25 cellular contexts compared by ENCODE assay signal in genomic region chr3:87209115-87209514, GRCh38. TPM values are rescaled to one million over a fixed set of nuclear protein-coding genes. Genes with fewer than 3 reads are reported as not detected.
DNase-seq lines count a peak whose midpoint lies in the region; ATAC-seq, FAIRE-seq and TF ChIP-seq lines count a peak whose summit lies in the region.
"Had no signal": no experiment of that assay in that cellular context is flagged by ENCODE, and none has a peak within 500 bp of the region (broad histone marks: within the 10 kb centered on the region; RNA-seq: fewer than 3 reads in every experiment).

No MANE protein-coding gene starts in this region.

- POLR2A ChIA-PET in HEK293 (lab: Yijun Ruan, JAX) (no interaction called here), K562 (lab: Yijun Ruan, JAX) (no interaction called here)

- TF ChIP-seq EP300 in K562 (IDR thresholded peaks at IDR 0.05; ENCODE audit: low read length), result no peak

- no peak overlapping the region for H3K4me3 ChIP-seq in HEK293 (ENCODE audit: low read depth, low read length)
- no peak overlapping the region for H3K4me3 ChIP-seq in K562
- H3K4me3 ChIP-seq: Peyer's patch had no signal

- H4K20me1 ChIP-seq in K562 (replicated peaks; ENCODE audit: control insufficient read depth, insufficient read depth, low read length), result no peaks in the 10 kb centered on the region

- WGBS in K562 (ENCODE audit: insufficient coverage, low coverage, missing lambda C conversion rate), result 0% methylated on average over 2 of the region's 2 CpGs

- no peaks in the 10 kb centered on the region for H3K27me3 ChIP-seq in K562 (ENCODE audit: control insufficient read depth in 2 of 2, insufficient read depth in 2 of 2, low read length in 2 of 2)
- H3K27me3 ChIP-seq: Peyer's patch had no signal

- no peaks in the 10 kb centered on the region for H3K4me1 ChIP-seq in HEK293 (ENCODE audit: control insufficient read depth, insufficient read depth, low read length)
- H3K4me1 ChIP-seq in K562 (replicated peaks in 1 of 2; ENCODE audit: control insufficient read depth in 2 of 2, insufficient read depth in 2 of 2, low read length in 2 of 2), result no peaks in the 10 kb centered on the region; a peak in 1 of 5 replicates

- H3K36me3 ChIP-seq in HEK293 (ENCODE audit: control insufficient read depth in 2 of 2, insufficient read depth in 1 of 2, low read length in 2 of 2) (no peaks in the 10 kb centered on the region), K562 (ENCODE audit: control insufficient read depth, insufficient read depth, low read length) (no peaks in the 10 kb centered on the region)
- H3K36me3 ChIP-seq: Peyer's patch had no signal

- in situ Hi-C loops in K562 (cut with MboI), result no loop called here

- no peaks in the 10 kb centered on the region for H3K79me2 ChIP-seq in K562 (ENCODE audit: control insufficient read depth, insufficient read depth, low read length)

- TF ChIP-seq RAD21 in K562 (CRISPR knock-in tag; conservative IDR thresholded peaks at IDR 0.05 in 1 of 2, IDR thresholded peaks at IDR 0.05 in 1 of 2), result no peak

- intact Hi-C loops in K562 (cut with micrococcal nuclease), result no loop called here

- TF ChIP-seq CTCF in HEK293 (tag by site-specific recombination; IDR thresholded peaks at IDR 0.05) (no peak), K562 (IDR thresholded peaks at IDR 0.05 in 2 of 3, conservative IDR thresholded peaks at IDR 0.05 in 1 of 3; ENCODE audit: insufficient read depth in 2 of 3, low read depth in 1 of 3, low read length in 3 of 3) (no peak)

- no peak for ATAC-seq in K562
- no peak for ATAC-seq in GM21737 (IDR thresholded peaks at IDR 0.05; ENCODE audit: unreplicated experiment)

- DNase-seq in NCI-H748 (lab: John Stamatoyannopoulos, UW; ENCODE audit: unreplicated experiment) (peak; percentile 1), NCI-H748 treated with DMSO at 0.1 percent for 48 hours (lab: John Stamatoyannopoulos, UW) (no peak), RPMI8226 (peak; percentile 21), K562 (ENCODE audit: extremely low read depth in 1 of 4, low spot score in 3 of 4) (peak in 1 of 4 experiments; percentile 38), islet precursor cell (no peak), glomerular visceral epithelial cell (ENCODE audit: extremely low spot score) (no peak)
- DNase-seq: CD8-positive, alpha-beta memory T cell; DMS 273 treated with DMSO at 0.1 percent for 48 hours; DMS79 treated with DMSO at 0.1 percent for 48 hours; GF-D8; KBM-7; MV-4-11; NCI-H187; NCI-H2081 treated with DMSO at 0.1 percent for 48 hours; NCI-H446 treated with DMSO at 0.1 percent for 48 hours; NCI-H526; Peyer's patch; SIG-M5; SK-N-SH; SW 1271; T1000 had no signal

- no peak for FAIRE-seq in K562 (lab: Jason Lieb, UNC)
- FAIRE-seq: A204.1, GM12891 had no signal

- TF ChIP-seq POLR2A in K562 (conservative IDR thresholded peaks at IDR 0.05), result no peak

- H3K9me1 ChIP-seq in K562 (ENCODE audit: control insufficient read depth, insufficient read depth, low read length), result no peaks in the 10 kb centered on the region

- H3K9me3 ChIP-seq in HEK293 (ENCODE audit: control insufficient read depth, insufficient read depth, low read depth, low read length) (no peaks in the 10 kb centered on the region), K562 (replicated peaks; ENCODE audit: control insufficient read depth, insufficient read depth, low read depth, low read length) (no peaks in the 10 kb centered on the region)
- H3K9me3 ChIP-seq: Peyer's patch, SK-N-SH had no signal

- no TSS peak for BruUV-seq in K562 (replicated peaks; lab: Mats Ljungman, UMichigan)

- CTCF ChIA-PET in HEK293 (lab: Yijun Ruan, JAX) (interaction anchor here (0.7 kb wide), 1 partner anchor 60 kb away, joined by 3 read pairs; no protein-coding TSS in a partner anchor), K562 (lab: Yijun Ruan, JAX; ENCODE audit: low intra/inter-chr PET ratio) (no interaction called here)

- H3K27ac ChIP-seq in HEK293 (ENCODE audit: extremely low read depth, low read depth, low read length) (no peak overlapping the region), K562 (ENCODE audit: extremely low read depth, low read depth, low read length) (no peak overlapping the region)
- H3K27ac ChIP-seq: Peyer's patch had no signal

- H2AFZ ChIP-seq in K562 (ENCODE audit: low read depth, low read length), result no peak overlapping the region

- no peak overlapping the region for H3K9ac ChIP-seq in K562 (ENCODE audit: insufficient read depth in 1 of 2, low read depth in 2 of 2, low read length in 2 of 2)
- H3K9ac ChIP-seq: SK-N-SH had no signal

- H3K4me2 ChIP-seq in K562 (ENCODE audit: insufficient read depth, low read length), result no peak overlapping the region
- H3K4me2 ChIP-seq: SK-N-SH had no signal

TF ChIP-seq in HEK293, 187 proteins besides CTCF, POLR2A, EP300 and RAD21 (continues in another document):
- no peak for TF ChIP-seq ZNF596 (tag by site-specific recombination; IDR thresholded peaks at IDR 0.05)
- TF ChIP-seq PRDM10 (tag by site-specific recombination; IDR thresholded peaks at IDR 0.05), result peak; percentile 37; the same call in 1 of the 2 replicates

TF ChIP-seq in K562, 482 proteins besides CTCF, POLR2A, EP300 and RAD21 (continues in another document):
- TF ChIP-seq ZNF639 (CRISPR knock-in tag; conservative IDR thresholded peaks at IDR 0.05 in 1 of 2, IDR thresholded peaks at IDR 0.05 in 1 of 2) (no peak), ZNF695 (CRISPR knock-in tag; IDR thresholded peaks at IDR 0.05) (no peak), NR2C2 (CRISPR knock-in tag; IDR thresholded peaks at IDR 0.05) (no peak), NR2C2 (tag; IDR thresholded peaks at IDR 0.05) (no peak), SREBF1 (IDR thresholded peaks at IDR 0.05; ENCODE audit: borderline replicate concordance, low read depth, low read length) (no peak), HDAC6 (IDR thresholded peaks at IDR 0.05; ENCODE audit: low read depth, low read length) (no peak), CHCHD3 (CRISPR knock-in tag; IDR thresholded peaks at IDR 0.05) (no peak), BCL6 (CRISPR knock-in tag; IDR thresholded peaks at IDR 0.05) (no peak), STAT5A (IDR thresholded peaks at IDR 0.05; ENCODE audit: borderline replicate concordance, low read length) (no peak), EHMT2 (IDR thresholded peaks at IDR 0.05) (no peak), CBFA2T2 (conservative IDR thresholded peaks at IDR 0.05) (0 out of 2 replicates have a peak, but pooled peaks have one; percentile 11), E2F3 (CRISPR knock-in tag; IDR thresholded peaks at IDR 0.05) (no peak), KDM4B (IDR thresholded peaks at IDR 0.05; ENCODE audit: borderline replicate concordance in 2 of 2, low read depth in 1 of 2) (no peak), ZNF316 (IDR thresholded peaks at IDR 0.05) (no peak), SMAD2 (IDR thresholded peaks at IDR 0.05; ENCODE audit: low read depth, low read length) (no peak), MYBL2 (IDR thresholded peaks at IDR 0.05; ENCODE audit: low read depth) (no peak), MYBL2 (CRISPR knock-in tag; IDR thresholded peaks at IDR 0.05; ENCODE audit: borderline replicate concordance) (no peak), CREB3 (tag; conservative IDR thresholded peaks at IDR 0.05; ENCODE audit: low read depth) (no peak)
- TF ChIP-seq, protein P1, sequence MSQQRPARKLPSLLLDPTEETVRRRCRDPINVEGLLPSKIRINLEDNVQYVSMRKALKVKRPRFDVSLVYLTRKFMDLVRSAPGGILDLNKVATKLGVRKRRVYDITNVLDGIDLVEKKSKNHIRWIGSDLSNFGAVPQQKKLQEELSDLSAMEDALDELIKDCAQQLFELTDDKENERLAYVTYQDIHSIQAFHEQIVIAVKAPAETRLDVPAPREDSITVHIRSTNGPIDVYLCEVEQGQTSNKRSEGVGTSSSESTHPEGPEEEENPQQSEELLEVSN (IDR thresholded peaks at IDR 0.05; ENCODE audit: borderline replicate concordance in 1 of 2, extremely low read depth in 1 of 2, insufficient read depth in 1 of 2, insufficient read length in 1 of 2, low read depth in 1 of 2, low read length in 1 of 2, poor library complexity in 1 of 2, severe bottlenecking in 1 of 2), result no peak

RNA-seq across cellular contexts. Expression of gene CHMP2B, which starts 18.0 kb away (rescaled TPM):
- 2.2 and 6.7 TPM in 2 replicates for total RNA-seq in K562 (2011; cell fraction: chromatin; rRNA removed; ENCODE audit: low replicate concordance)
- total RNA-seq in K562 (2011; cell fraction: nucleolus; rRNA removed), result 0.83 and 1.3 TPM in 2 replicates
- total RNA-seq in K562 (2011; cell fraction: nucleoplasm; rRNA removed), result 2.9 and 4.6 TPM in 2 replicates
- total RNA-seq in K562 (2014; rRNA removed) (7.1 and 7.5 TPM in 2 replicates), K562 (2014; rRNA removed; fragmentation: Illumina TruSeq; extraction: Trizol) (15.4 and 17.3 TPM in 2 replicates), K562 (2015; rRNA removed; fragmentation: Illumina TruSeq; extraction: Trizol) (16.5 and 17.7 TPM in 2 replicates), K562 (2021) (12.8 and 14.4 TPM in 2 replicates)
- polyA plus RNA-seq in K562 (2011; rRNA removed) (7.5 and 9.2 TPM in 2 replicates), K562 (2014; fragmentation: Illumina TruSeq; extraction: Trizol) (13.3 and 14.3 TPM in 2 replicates), K562 (2014; fragmentation: Nextera tagmentation; extraction: Ambion mirVana) (1 to 10 TPM; 7.4 to 8.6 TPM), K562 (2014; rRNA removed) (7.7 and 10.6 TPM in 2 replicates)
- 4.6 and 6.8 TPM in 2 replicates for polyA plus RNA-seq in K562 (2011; cell fraction: cytosol; rRNA removed)
- polyA plus RNA-seq in K562 (2011; cell fraction: nucleus; rRNA removed), result 2.7 and 5.8 TPM in 2 replicates
- polyA plus RNA-seq in K562 (2012), result 11.8 and 16.5 TPM in 2 replicates
- 9.2 and 9.3 TPM in 2 replicates for polyA minus RNA-seq in K562 (2011; rRNA and poly(A)+ RNA removed)
- 5.3 and 6.9 TPM in 2 replicates for polyA minus RNA-seq in K562 (2011; cell fraction: cytosol; rRNA and poly(A)+ RNA removed)
- polyA minus RNA-seq in K562 (2011; cell fraction: nucleus; rRNA and poly(A)+ RNA removed), result 3.5 and 6.0 TPM in 2 replicates

Comparison
In these comparisons a context has a peak if more than half of its experiments do, and no peak if none do; other contexts are left out.
1. DNase-seq: peak in NCI-H748 (single experiment) and RPMI8226 (single experiment); none in NCI-H748 treated with DMSO at 0.1 percent for 48 hours (single experiment), islet precursor cell (single experiment) and glomerular visceral epithelial cell (single experiment).